ENCODE assay signal across 25 cellular contexts in the genomic region with DNA sequence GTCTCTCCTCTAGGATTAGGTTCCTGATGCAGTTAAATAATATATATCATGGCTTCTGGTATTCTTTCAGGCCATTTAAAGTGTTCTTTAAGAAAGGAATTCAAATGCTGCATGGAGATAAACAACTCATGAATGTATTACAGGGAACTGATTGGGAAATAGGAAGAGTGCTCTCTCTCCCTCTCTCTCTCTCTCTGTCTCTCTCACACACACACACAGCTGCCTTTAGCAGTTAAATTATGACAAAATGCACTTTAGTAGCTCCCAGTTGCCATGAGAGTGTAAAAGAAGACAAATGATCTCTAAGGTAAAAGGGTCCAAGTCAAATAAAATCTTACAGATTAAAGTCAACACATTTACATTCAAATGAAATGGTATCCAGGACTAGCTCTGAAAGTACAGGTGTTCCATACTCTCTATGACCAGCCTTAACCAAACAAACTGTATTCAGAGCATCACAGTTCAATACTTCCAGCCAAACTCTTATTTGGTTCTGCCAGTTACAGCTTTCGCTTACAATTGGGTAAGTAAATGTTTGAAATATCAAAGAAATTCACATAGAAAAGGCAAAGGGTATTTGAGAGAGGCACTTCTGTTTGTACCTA.
DNase-seq lines count a peak whose midpoint lies in the region; ATAC-seq and TF ChIP-seq lines count a peak whose summit lies in the region.
"Had no signal": no experiment of that assay in that cellular context is flagged by ENCODE, and none has a peak within 500 bp of the region (broad histone marks: within the 10 kb centered on the region; RNA-seq: fewer than 3 reads in every experiment).

No MANE protein-coding gene starts in this region.

- H3K36me3 ChIP-seq in GM23338 (ENCODE audit: insufficient read depth) = no peaks in the 10 kb centered on the region
- no peaks in the 10 kb centered on the region for H3K36me3 ChIP-seq in neural cell (ENCODE audit: insufficient read depth, low read length)
- H3K36me3 ChIP-seq: ascending aorta, prostate gland had no signal

- no peak for TF ChIP-seq RAD21 in neural cell (conservative IDR thresholded peaks at IDR 0.05)

- H3K9me3 Mint-ChIP-seq in GM23338 = no peaks in the 10 kb centered on the region
- H3K9me3 Mint-ChIP-seq: activated CD4-positive, alpha-beta T cell treated with anti-CD3 and anti-CD28 coated beads, Interleukin-2, amount 10 ng/mL, durations not matched to agents 7 days and 5 days; natural killer cell treated with Interleukin-12 subunit alpha and Interleukin-12 subunit beta and Interleukin-15 and Interleukin-18, amount 100 ng/mL, for 72 hours had no signal

- no peak overlapping the region for H3K4me3 ChIP-seq in GM23338
- no peak overlapping the region for H3K4me3 ChIP-seq in neural cell (ENCODE audit: low read length)
- no peak overlapping the region for H3K4me3 ChIP-seq in right cardiac atrium (ENCODE audit: low read length)
- H3K4me3 ChIP-seq: ascending aorta, prostate gland had no signal

- TF ChIP-seq CTCF in GM23338 (conservative IDR thresholded peaks at IDR 0.05; ENCODE audit: low read depth in 2 of 2) (no peak), neural cell (IDR thresholded peaks at IDR 0.05; ENCODE audit: poor library complexity, severe bottlenecking) (no peak)

- H4K20me1 ChIP-seq in GM23338 (replicated peaks; ENCODE audit: insufficient read depth) (no peaks in the 10 kb centered on the region), neural cell (ENCODE audit: insufficient read depth) (no peaks in the 10 kb centered on the region)

- intact Hi-C loops in right cardiac atrium (cut with DNase I) = no loop called here

- ATAC-seq in GM23338 = no peak
- ATAC-seq in right cardiac atrium = no peak
- ATAC-seq: activated CD8-positive, alpha-beta memory T cell treated with anti-CD3 and anti-CD28 coated beads, Interleukin-2, amount 10 ng/mL, durations not matched to agents 7 days and 5 days; activated naive CD4-positive, alpha-beta T cell treated with anti-CD3 and anti-CD28 coated beads, Interleukin-2, amount 50 U/mL, for 72 hours; HCT116; left cardiac atrium; natural killer cell treated with Interleukin-12 subunit alpha and Interleukin-12 subunit beta and Interleukin-15 and Interleukin-18, amount 100 ng/mL, for 72 hours had no signal

- DNase-seq in GM23338 (ENCODE audit: low spot score) (no peak), NCI-H1930 (lab: John Stamatoyannopoulos, UW) (peak; percentile 65 to 76), NCI-H748 treated with DMSO at 0.1 percent for 48 hours (lab: John Stamatoyannopoulos, UW) (peak; percentile 76), G401 (ENCODE audit: low spot score) (no peak), right cardiac atrium (no peak), DMS79 treated with DMSO at 0.1 percent for 48 hours (lab: John Stamatoyannopoulos, UW) (no peak)
- DNase-seq: activated CD4-positive, alpha-beta T cell treated with anti-CD3 and anti-CD28 coated beads, Interleukin-2, amount 10 ng/mL, durations not matched to agents 7 days and 5 days; activated CD8-positive, alpha-beta memory T cell treated with anti-CD3 and anti-CD28 coated beads, Interleukin-2, amount 10 ng/mL, durations not matched to agents 7 days and 5 days; C1 segment of cervical spinal cord; central memory CD4-positive, alpha-beta T cell; GDM1; head of caudate nucleus; left cardiac atrium; NCI-H226; RPMI8226; SK-N-SH; stimulated activated CD4-positive, alpha-beta T cell treated with anti-CD3 and anti-CD28 coated beads, Interleukin-1b, Interleukin-23, amount 100 ng/mL, for 48 hours; substantia nigra had no signal

- H3K27me3 Mint-ChIP-seq in GM23338 (ENCODE audit: insufficient read depth, low read depth, poor library complexity) = no peaks in the 10 kb centered on the region
- H3K27me3 Mint-ChIP-seq: activated CD4-positive, alpha-beta T cell treated with anti-CD3 and anti-CD28 coated beads, Interleukin-2, amount 10 ng/mL, durations not matched to agents 7 days and 5 days; activated CD8-positive, alpha-beta memory T cell treated with anti-CD3 and anti-CD28 coated beads, Interleukin-2, amount 10 ng/mL, durations not matched to agents 7 days and 5 days; natural killer cell treated with Interleukin-12 subunit alpha and Interleukin-12 subunit beta and Interleukin-15 and Interleukin-18, amount 100 ng/mL, for 72 hours had no signal

- in situ Hi-C loops in G401 (cut with HindIII; ENCODE audit: low sequenced_read_pairs) = no loop called here

- H3K4me3 Mint-ChIP-seq in GM23338 = no peak overlapping the region
- H3K4me3 Mint-ChIP-seq: activated CD4-positive, alpha-beta T cell treated with anti-CD3 and anti-CD28 coated beads, Interleukin-2, amount 10 ng/mL, durations not matched to agents 7 days and 5 days; activated CD8-positive, alpha-beta memory T cell treated with anti-CD3 and anti-CD28 coated beads, Interleukin-2, amount 10 ng/mL, durations not matched to agents 7 days and 5 days; natural killer cell treated with Interleukin-12 subunit alpha and Interleukin-12 subunit beta and Interleukin-15 and Interleukin-18, amount 100 ng/mL, for 72 hours had no signal

- H3K4me2 ChIP-seq in GM23338 (no peak overlapping the region), neural cell (ENCODE audit: low read length) (no peak overlapping the region)
- H3K4me2 ChIP-seq: SK-N-SH had no signal

- H3K79me2 ChIP-seq in GM23338 (replicated peaks; ENCODE audit: insufficient read depth) (no peaks in the 10 kb centered on the region), neural cell (replicated peaks; ENCODE audit: insufficient read depth, low read length) (no peaks in the 10 kb centered on the region)

- peaks cover 34% of the 10 kb centered on the region for H3K4me1 Mint-ChIP-seq in GM23338
- H3K4me1 Mint-ChIP-seq: activated CD4-positive, alpha-beta T cell treated with anti-CD3 and anti-CD28 coated beads, Interleukin-2, amount 10 ng/mL, durations not matched to agents 7 days and 5 days; activated CD8-positive, alpha-beta memory T cell treated with anti-CD3 and anti-CD28 coated beads, Interleukin-2, amount 10 ng/mL, durations not matched to agents 7 days and 5 days had no signal

- no peak for TF ChIP-seq EP300 in neural cell (conservative IDR thresholded peaks at IDR 0.05; ENCODE audit: poor library complexity, severe bottlenecking)

- peak overlapping the region; percentile 42; the same call in 1 of the 2 replicates for H3K27ac Mint-ChIP-seq in GM23338
- H3K27ac Mint-ChIP-seq: activated CD4-positive, alpha-beta T cell treated with anti-CD3 and anti-CD28 coated beads, Interleukin-2, amount 10 ng/mL, durations not matched to agents 7 days and 5 days; activated CD8-positive, alpha-beta memory T cell treated with anti-CD3 and anti-CD28 coated beads, Interleukin-2, amount 10 ng/mL, durations not matched to agents 7 days and 5 days; activated naive CD4-positive, alpha-beta T cell treated with anti-CD3 and anti-CD28 coated beads, Interleukin-2, amount 50 U/mL, for 72 hours; natural killer cell treated with Interleukin-12 subunit alpha and Interleukin-12 subunit beta and Interleukin-15 and Interleukin-18, amount 100 ng/mL, for 72 hours had no signal

- H3K36me3 Mint-ChIP-seq in GM23338 (ENCODE audit: low read depth) = no peaks in the 10 kb centered on the region
- H3K36me3 Mint-ChIP-seq: activated CD8-positive, alpha-beta memory T cell treated with anti-CD3 and anti-CD28 coated beads, Interleukin-2, amount 10 ng/mL, durations not matched to agents 7 days and 5 days; activated naive CD4-positive, alpha-beta T cell treated with anti-CD3 and anti-CD28 coated beads, Interleukin-2, amount 50 U/mL, for 72 hours; natural killer cell treated with Interleukin-12 subunit alpha and Interleukin-12 subunit beta and Interleukin-15 and Interleukin-18, amount 100 ng/mL, for 72 hours had no signal

- H3K27ac ChIP-seq in GM23338 (ENCODE audit: low read depth) (no peak overlapping the region), neural cell (ENCODE audit: low read length) (peak overlapping the region; percentile 85), right cardiac atrium (ENCODE audit: low read length) (no peak overlapping the region)
- H3K27ac ChIP-seq: ascending aorta, prostate gland, VCaP had no signal

- H3K9me3 ChIP-seq in neural cell (ENCODE audit: low read length) = no peaks in the 10 kb centered on the region
- no peaks in the 10 kb centered on the region for H3K9me3 ChIP-seq in right cardiac atrium (ENCODE audit: control insufficient read depth, low read length)
- H3K9me3 ChIP-seq: ascending aorta, prostate gland, SK-N-SH had no signal

- no peaks in the 10 kb centered on the region for H3K27me3 ChIP-seq in GM23338 (ENCODE audit: insufficient read depth)
- H3K27me3 ChIP-seq in neural cell (ENCODE audit: insufficient read depth, low read depth, low read length) = no peaks in the 10 kb centered on the region
- no peaks in the 10 kb centered on the region for H3K27me3 ChIP-seq in right cardiac atrium (ENCODE audit: control insufficient read depth, insufficient read depth)
- H3K27me3 ChIP-seq: ascending aorta had no signal

- WGBS in right cardiac atrium = 97% methylated on average over 1 of the region's 1 CpG

- H3K9ac ChIP-seq in neural cell (ENCODE audit: low read length) = no peak overlapping the region
- H3K9ac ChIP-seq: SK-N-SH had no signal

- H3K9me2 ChIP-seq in GM23338 (ENCODE audit: insufficient read depth) (no peaks in the 10 kb centered on the region), neural cell (ENCODE audit: insufficient read depth, low read length) (no peaks in the 10 kb centered on the region)
- H3K9me2 ChIP-seq: SK-N-SH had no signal

- H3F3A ChIP-seq in GM23338 (replicated peaks; ENCODE audit: low read depth) = no peaks in the 10 kb centered on the region
- H3F3A ChIP-seq in neural cell (ENCODE audit: insufficient read depth, low read length, poor library complexity, severe bottlenecking) = no peaks in the 10 kb centered on the region

- H3K4me1 ChIP-seq in GM23338 (ENCODE audit: insufficient read depth) (peaks cover 27% of the 10 kb centered on the region), right cardiac atrium (ENCODE audit: control insufficient read depth, insufficient read depth, low read length) (no peaks in the 10 kb centered on the region)
- H3K4me1 ChIP-seq: ascending aorta, prostate gland had no signal

- H2AFZ ChIP-seq in GM23338 = no peak overlapping the region
- no peak overlapping the region for H2AFZ ChIP-seq in neural cell (ENCODE audit: low read depth, low read length)

Comparison
In these comparisons a context has a peak if more than half of its experiments do, and no peak if none do; other contexts are left out.
1. DNase-seq: peak in NCI-H1930 (2 of 2) and NCI-H748 treated with DMSO at 0.1 percent for 48 hours (single experiment); none in GM23338 (single experiment), G401 (single experiment), right cardiac atrium (0 of 3) and DMS79 treated with DMSO at 0.1 percent for 48 hours (single experiment).